ENCODE assay signal across 2 cellular contexts in genomic region chr13:113839536-113840204, GRCh38.
TF ChIP-seq lines count a peak whose summit lies in the region.

No MANE protein-coding gene starts in this region.

TF ChIP-seq in SK-N-SH, 30 proteins besides CTCF, POLR2A, EP300 and RAD21 (continued from another document):
- no peak for TF ChIP-seq ELF1 (IDR thresholded peaks at IDR 0.05)

TF ChIP-seq in SK-N-SH treated with all-trans-retinoic acid at 6 μM for 48 hours, 23 proteins besides CTCF, POLR2A, EP300 and RAD21 (continued from another document):
- TF ChIP-seq RARB (CRISPR knock-in tag; IDR thresholded peaks at IDR 0.05) (no peak), ISL1 (CRISPR knock-in tag; IDR thresholded peaks at IDR 0.05) (no peak), CSRNP3 (CRISPR knock-in tag; IDR thresholded peaks at IDR 0.05) (no peak), POU6F1 (CRISPR knock-in tag; IDR thresholded peaks at IDR 0.05; ENCODE audit: borderline replicate concordance, low read depth) (no peak), OSR1 (CRISPR knock-in tag; IDR thresholded peaks at IDR 0.05) (no peak), ZFP30 (CRISPR knock-in tag; IDR thresholded peaks at IDR 0.05) (no peak), CSDC2 (CRISPR knock-in tag; IDR thresholded peaks at IDR 0.05) (no peak), GLIS3 (CRISPR knock-in tag; IDR thresholded peaks at IDR 0.05) (no peak), ZNF565 (CRISPR knock-in tag; conservative IDR thresholded peaks at IDR 0.05; ENCODE audit: low read depth) (no peak), ZNF8 (CRISPR knock-in tag; IDR thresholded peaks at IDR 0.05) (no peak), PPARA (CRISPR knock-in tag; IDR thresholded peaks at IDR 0.05; ENCODE audit: borderline replicate concordance) (no peak)
- TF ChIP-seq, protein P1, sequence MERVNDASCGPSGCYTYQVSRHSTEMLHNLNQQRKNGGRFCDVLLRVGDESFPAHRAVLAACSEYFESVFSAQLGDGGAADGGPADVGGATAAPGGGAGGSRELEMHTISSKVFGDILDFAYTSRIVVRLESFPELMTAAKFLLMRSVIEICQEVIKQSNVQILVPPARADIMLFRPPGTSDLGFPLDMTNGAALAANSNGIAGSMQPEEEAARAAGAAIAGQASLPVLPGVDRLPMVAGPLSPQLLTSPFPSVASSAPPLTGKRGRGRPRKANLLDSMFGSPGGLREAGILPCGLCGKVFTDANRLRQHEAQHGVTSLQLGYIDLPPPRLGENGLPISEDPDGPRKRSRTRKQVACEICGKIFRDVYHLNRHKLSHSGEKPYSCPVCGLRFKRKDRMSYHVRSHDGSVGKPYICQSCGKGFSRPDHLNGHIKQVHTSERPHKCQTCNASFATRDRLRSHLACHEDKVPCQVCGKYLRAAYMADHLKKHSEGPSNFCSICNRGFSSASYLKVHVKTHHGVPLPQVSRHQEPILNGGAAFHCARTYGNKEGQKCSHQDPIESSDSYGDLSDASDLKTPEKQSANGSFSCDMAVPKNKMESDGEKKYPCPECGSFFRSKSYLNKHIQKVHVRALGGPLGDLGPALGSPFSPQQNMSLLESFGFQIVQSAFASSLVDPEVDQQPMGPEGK (CRISPR knock-in tag; IDR thresholded peaks at IDR 0.05; ENCODE audit: borderline replicate concordance), result no peak
TF ChIP-seq in SK-N-SH treated with all-trans-retinoic acid at 6 μM for 48 hours: peak in this region for 0.
